25 cellular contexts compared by ENCODE assay signal in genomic region chr4:112982677-112983076, GRCh38.
DNase-seq lines count a peak whose midpoint lies in the region; ATAC-seq and TF ChIP-seq lines count a peak whose summit lies in the region.
"Had no signal": no experiment of that assay in that cellular context is flagged by ENCODE, and none has a peak within 500 bp of the region (broad histone marks: within the 10 kb centered on the region; RNA-seq: fewer than 3 reads in every experiment).

No MANE protein-coding gene starts in this region.

- peak overlapping the region; percentile 45 for H3K9ac ChIP-seq in adipocyte (ENCODE audit: low read length)

- DNase-seq in DMS53 (lab: John Stamatoyannopoulos, UW) (peak; percentile 17), DMS53 treated with DMSO at 0.1 percent for 48 hours (lab: John Stamatoyannopoulos, UW; ENCODE audit: unreplicated experiment) (no peak), adipocyte (ENCODE audit: low read depth) (peak; percentile 53), fibroblast of pulmonary artery (ENCODE audit: low read depth) (peak; percentile 18), retinal pigment epithelial cell (ENCODE audit: low read depth) (no peak), COLO668 (lab: John Stamatoyannopoulos, UW; ENCODE audit: unreplicated experiment) (no peak)
- no peak for DNase-seq in activated T-cell treated with anti-CD3 and anti-CD28 coated beads, Interleukin-2, amount 50 U/mL, for 1 hour
- DNase-seq: 8988T; activated CD4-positive, alpha-beta T cell treated with anti-CD3 and anti-CD28 coated beads, Interleukin-2, amount 50 U/mL, for 1 hour; activated CD8-positive, alpha-beta memory T cell treated with anti-CD3 and anti-CD28 coated beads, Interleukin-2, amount 50 U/mL, for 48 hours; activated gamma-delta T cell; amygdala; CD4-positive, CD25-positive, alpha-beta regulatory T cell; DMS79 treated with DMSO at 0.1 percent for 48 hours; effector CD8-positive, alpha-beta T cell; KBM-7; mesendoderm; naive thymus-derived CD8-positive, alpha-beta T cell; NCI-H1048; NCI-H2081; NCI-H510A; stimulated activated CD4-positive, alpha-beta T cell treated with anti-CD3 and anti-CD28 coated beads, Interleukin-4, amount 100 ng/mL, for 1 hour; uterus had no signal

- no peaks in the 10 kb centered on the region for H3K9me3 ChIP-seq in adipocyte (ENCODE audit: control insufficient read depth, low read length)
- H3K9me3 ChIP-seq: uterus had no signal

- no peak for TF ChIP-seq CTCF in fibroblast of pulmonary artery (IDR thresholded peaks at IDR 0.05; ENCODE audit: low read length, missing control alignments)
- peak; percentile 37 for TF ChIP-seq CTCF in retinal pigment epithelial cell (conservative IDR thresholded peaks at IDR 0.05; ENCODE audit: low read depth, low read length)

- H3K4me1 ChIP-seq in adipocyte (ENCODE audit: control insufficient read depth, insufficient read depth, low read length) = peaks cover 31% of the 10 kb centered on the region
- H3K4me1 ChIP-seq: uterus had no signal

- H3K27me3 ChIP-seq in adipocyte (replicated peaks; ENCODE audit: control insufficient read depth, insufficient read depth, low read length) = no peaks in the 10 kb centered on the region
- H3K27me3 ChIP-seq: uterus had no signal

- ATAC-seq in GM19455 (IDR thresholded peaks at IDR 0.05; ENCODE audit: unreplicated experiment) = no peak
- ATAC-seq: naive thymus-derived CD8-positive, alpha-beta T cell had no signal

- no peaks in the 10 kb centered on the region for H3K36me3 ChIP-seq in adipocyte (ENCODE audit: control insufficient read depth, insufficient read depth, low read length, severe bottlenecking)
- H3K36me3 ChIP-seq: uterus had no signal

- no peak overlapping the region for H3K4me3 ChIP-seq in adipocyte (ENCODE audit: low read length)
- H3K4me3 ChIP-seq in fibroblast of pulmonary artery (replicated peaks; ENCODE audit: low read depth, low read length) = no peak overlapping the region
- H3K4me3 ChIP-seq in retinal pigment epithelial cell (ENCODE audit: low read length) = no peak overlapping the region
- H3K4me3 ChIP-seq: skin epidermis, uterus had no signal

Comparison
In these comparisons a context has a peak if more than half of its experiments do, and no peak if none do; other contexts are left out.
1. DNase-seq: peak in DMS53 (single experiment), adipocyte (single experiment) and fibroblast of pulmonary artery (single experiment); none in DMS53 treated with DMSO at 0.1 percent for 48 hours (single experiment), retinal pigment epithelial cell (single experiment), activated T-cell treated with anti-CD3 and anti-CD28 coated beads, Interleukin-2, amount 50 U/mL, for 1 hour (single experiment) and COLO668 (single experiment).